1 cellular context compared by ENCODE assay signal in the genomic region with DNA sequence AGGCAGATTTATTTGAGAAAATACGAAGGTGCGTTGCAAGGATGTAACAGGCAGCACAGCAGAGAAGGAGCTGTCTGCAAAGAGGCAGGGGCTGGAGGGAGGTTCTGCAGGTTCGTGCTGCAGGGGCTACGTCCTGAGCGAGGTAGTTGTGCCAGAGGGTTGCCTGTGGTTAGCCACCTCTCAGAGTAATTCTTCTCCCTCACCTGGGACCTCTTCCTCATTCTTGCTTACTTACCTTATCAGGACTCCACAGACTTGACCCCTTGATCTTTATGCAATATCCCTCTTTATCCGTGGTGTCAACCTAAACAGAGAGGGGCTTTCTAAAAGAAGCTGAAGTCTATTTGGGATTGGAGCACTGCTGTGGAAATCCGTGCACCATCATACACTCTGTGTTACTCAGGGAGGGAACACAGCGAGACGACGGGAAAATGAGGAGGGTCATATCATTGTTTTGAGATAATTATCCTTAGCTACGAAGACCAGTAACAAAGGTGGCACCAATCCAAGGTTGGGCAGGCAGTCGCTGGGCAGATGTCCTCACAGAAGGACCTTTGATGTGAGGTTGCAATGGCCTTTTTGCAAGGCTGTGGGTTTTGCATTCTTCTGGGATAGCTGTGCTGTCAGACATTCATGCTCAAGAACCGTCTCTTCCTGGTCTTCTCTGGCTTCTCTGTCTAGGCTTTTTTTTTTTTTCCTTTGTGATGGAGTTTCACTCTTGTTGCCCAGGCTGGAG.
TF ChIP-seq lines count a peak whose summit lies in the region.

No MANE protein-coding gene starts in this region.

TF ChIP-seq in K562, 482 proteins besides CTCF, POLR2A, EP300 and RAD21 (continued from another document):
- TF ChIP-seq FOXA3 (CRISPR knock-in tag; conservative IDR thresholded peaks at IDR 0.05 in 1 of 2, IDR thresholded peaks at IDR 0.05 in 1 of 2) = no peak
- peak; percentile 79 for TF ChIP-seq SPI1 (IDR thresholded peaks at IDR 0.05; ENCODE audit: borderline replicate concordance, low read depth, low read length)
